ENCODE assay signal across 2 cellular contexts in genomic region chr1:24126023-24126671, GRCh38.
TF ChIP-seq lines count a peak whose summit lies in the region.

No MANE protein-coding gene starts in this region.

TF ChIP-seq in liver, 16 proteins besides CTCF, POLR2A, EP300 and RAD21:
- no peak for TF ChIP-seq ZBTB33 (IDR thresholded peaks at IDR 0.05)
- TF ChIP-seq MAX (IDR thresholded peaks at IDR 0.05) = peak; percentile 63
- peak; percentile 72 to 77 for TF ChIP-seq HNF4A (conservative IDR thresholded peaks at IDR 0.05)
- no peak for TF ChIP-seq TAF1 (conservative IDR thresholded peaks at IDR 0.05)
- TF ChIP-seq EGR1 (IDR thresholded peaks at IDR 0.05; ENCODE audit: low read depth in 2 of 2) = peak in 1 of 2 donors; percentile 21
- no peak for TF ChIP-seq FOXA1 (IDR thresholded peaks at IDR 0.05)
- peak; percentile 22 for TF ChIP-seq YY1 (IDR thresholded peaks at IDR 0.05)
- peak; percentile 64 to 80 for TF ChIP-seq RXRA (IDR thresholded peaks at IDR 0.05)
- TF ChIP-seq HNF4G (IDR thresholded peaks at IDR 0.05) = no peak
- TF ChIP-seq GABPA (IDR thresholded peaks at IDR 0.05 in 1 of 2, conservative IDR thresholded peaks at IDR 0.05 in 1 of 2) = no peak
- no peak for TF ChIP-seq REST (IDR thresholded peaks at IDR 0.05)
- no peak for TF ChIP-seq FOXA2 (IDR thresholded peaks at IDR 0.05)
- TF ChIP-seq SP1 (IDR thresholded peaks at IDR 0.05) = peak; percentile 64
- TF ChIP-seq NR2F2 (IDR thresholded peaks at IDR 0.05) = no peak
- peak in 1 of 2 donors; percentile 31 for TF ChIP-seq JUND (IDR thresholded peaks at IDR 0.05)
- TF ChIP-seq ATF3 (IDR thresholded peaks at IDR 0.05) = no peak

TF ChIP-seq in HepG2, 621 proteins besides CTCF, POLR2A, EP300 and RAD21:
- TF ChIP-seq BCLAF1 (IDR thresholded peaks at IDR 0.05) (no peak), ZNF792 (CRISPR knock-in tag; IDR thresholded peaks at IDR 0.05) (no peak), USF2 (IDR thresholded peaks at IDR 0.05; ENCODE audit: low read depth, low read length) (no peak), USF2 (CRISPR knock-in tag; IDR thresholded peaks at IDR 0.05; ENCODE audit: borderline replicate concordance) (no peak), ZEB1 (IDR thresholded peaks at IDR 0.05; ENCODE audit: insufficient replicate concordance, low read depth) (no peak), ZSCAN5A (CRISPR knock-in tag; IDR thresholded peaks at IDR 0.05; ENCODE audit: borderline replicate concordance) (no peak), CREM (IDR thresholded peaks at IDR 0.05) (no peak), CREM (CRISPR knock-in tag; IDR thresholded peaks at IDR 0.05) (no peak)
